11 cellular contexts compared by ENCODE assay signal in the genomic region with DNA sequence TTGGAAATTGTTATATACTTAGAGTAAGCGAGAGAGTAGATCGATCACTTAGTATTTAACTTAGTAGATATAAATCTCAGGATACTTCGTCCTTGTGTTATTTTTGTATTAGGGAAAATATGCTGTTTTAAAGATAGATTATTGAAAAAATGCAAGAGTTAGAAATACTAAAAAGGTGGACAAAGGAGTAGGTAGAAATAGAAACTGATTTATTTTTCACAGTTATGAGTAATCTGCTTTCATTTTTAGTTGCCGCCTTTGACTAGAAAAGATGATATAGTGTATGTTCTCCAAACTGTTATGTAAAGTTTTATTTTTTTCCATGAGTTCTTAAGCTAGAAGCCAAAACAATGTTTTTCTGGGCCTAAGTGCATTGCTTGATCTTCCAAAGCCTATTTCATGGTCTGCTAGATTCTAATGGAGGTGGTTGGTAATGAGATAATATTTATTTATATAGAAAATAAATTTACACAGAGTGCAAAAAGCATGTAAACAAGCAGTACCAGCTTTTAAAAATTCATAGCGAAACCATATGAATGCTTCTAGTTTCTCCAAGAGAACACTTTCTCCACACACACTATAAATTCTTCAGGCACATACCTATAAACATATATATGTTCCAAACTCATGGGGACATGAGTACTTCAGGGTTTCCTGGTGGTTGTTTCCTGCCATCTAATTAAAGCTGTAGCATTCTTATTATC.
A peak's percentile ranks its signal among the peaks of the same experiment; 100 is the strongest.
DNase-seq lines count a peak whose midpoint lies in the region; ATAC-seq, FAIRE-seq and TF ChIP-seq lines count a peak whose summit lies in the region.
"Had no signal": no experiment of that assay in that cellular context is flagged by ENCODE, and none has a peak within 500 bp of the region (broad histone marks: within the 10 kb centered on the region; RNA-seq: fewer than 3 reads in every experiment).

No MANE protein-coding gene starts in this region.

- no peaks in the 10 kb centered on the region for H3K9me3 ChIP-seq in prostate gland

- ATAC-seq in GM21360 (IDR thresholded peaks at IDR 0.05; ENCODE audit: unreplicated experiment) (peak; percentile 69), HG03097 (IDR thresholded peaks at IDR 0.05; ENCODE audit: low FRiP score, unreplicated experiment) (peak; percentile 62)

- 80% methylated on average over 5 of the region's 5 CpGs for WGBS in prostate gland

- peak; percentile 68 for FAIRE-seq in GM18507 (lab: Jason Lieb, UNC)
- FAIRE-seq: TTC549 had no signal

- no peak overlapping the region for H3K27ac ChIP-seq in prostate gland

- no peak overlapping the region for H3K4me3 ChIP-seq in prostate gland

- intact Hi-C loops in prostate gland (cut with DNase I), result no loop called here

- H3K36me3 ChIP-seq in prostate gland, result no peaks in the 10 kb centered on the region

- DNase-seq in GM18507 (ENCODE audit: extremely low spot score, insufficient read length, low read depth) (no peak), globus pallidus (ENCODE audit: low spot score) (peak; percentile 51), EL (no peak), prostate gland (ENCODE audit: low spot score) (no peak), NCI-H345 (lab: John Stamatoyannopoulos, UW) (no peak), NCI-H69 (lab: John Stamatoyannopoulos, UW) (no peak)
- DNase-seq: DMS 273 treated with DMSO at 0.1 percent for 48 hours; stimulated activated CD4-positive, alpha-beta T cell treated with anti-CD3 and anti-CD28 coated beads, Interleukin-1b, Interleukin-23, amount 100 ng/mL, for 48 hours had no signal

- H3K4me1 ChIP-seq in prostate gland (replicated peaks), result no peaks in the 10 kb centered on the region

- TF ChIP-seq POLR2A in prostate gland (IDR thresholded peaks at IDR 0.05), result no peak

- H3K27me3 ChIP-seq in prostate gland (replicated peaks; ENCODE audit: insufficient read depth), result no peaks in the 10 kb centered on the region

- TF ChIP-seq CTCF in prostate gland (IDR thresholded peaks at IDR 0.05), result no peak
